Comparison of ENCODE assay signal across 32 cellular contexts in the genomic region with DNA sequence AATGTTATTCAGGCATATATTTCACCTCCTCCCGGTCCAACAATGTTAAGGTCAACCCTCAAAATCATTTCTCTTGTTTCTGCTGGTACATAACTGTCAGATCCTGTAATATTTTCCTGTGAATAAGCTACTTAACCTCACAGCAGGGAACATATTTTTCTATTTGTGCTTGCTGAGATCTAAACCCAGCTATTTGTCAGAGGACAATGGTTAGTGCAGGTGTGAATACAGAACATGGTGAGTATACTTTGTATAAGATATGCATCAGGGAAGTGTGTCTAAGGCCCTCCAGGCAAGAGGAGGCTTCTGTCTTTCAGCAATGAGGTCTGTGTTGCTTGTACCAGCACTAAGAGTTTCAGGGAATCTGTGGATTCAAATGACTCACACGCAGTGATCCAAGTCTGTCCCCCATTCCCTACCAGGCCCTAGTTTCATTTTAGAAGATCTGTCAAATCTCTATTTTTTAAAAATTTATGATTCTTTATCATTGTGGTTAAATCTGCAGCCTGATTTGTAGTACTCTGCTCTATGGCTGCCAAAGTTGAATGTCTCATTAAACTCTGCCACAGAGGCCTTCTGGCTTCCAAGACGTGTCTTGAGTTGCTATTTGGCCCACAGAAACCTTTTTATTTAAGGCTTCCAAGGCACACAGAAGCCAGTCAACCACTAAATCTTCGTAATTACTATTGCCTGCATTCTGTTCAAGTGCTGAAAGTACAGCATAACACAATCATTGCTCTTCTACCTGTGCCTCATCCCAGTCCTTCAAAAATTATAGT.
DNase-seq lines count a peak whose midpoint lies in the region; ATAC-seq and TF ChIP-seq lines count a peak whose summit lies in the region.
"Had no signal": no experiment of that assay in that cellular context is flagged by ENCODE, and none has a peak within 500 bp of the region (broad histone marks: within the 10 kb centered on the region; RNA-seq: fewer than 3 reads in every experiment).

No MANE protein-coding gene starts in this region.

- no peak overlapping the region for H2BK5ac ChIP-seq in trophoblast cell (ENCODE audit: low read depth, low read length, poor library complexity)

- no peak for TF ChIP-seq EP300 in SK-N-SH (IDR thresholded peaks at IDR 0.05; ENCODE audit: borderline replicate concordance in 1 of 2, low read depth in 1 of 2, low read length in 1 of 2)
- no peak for TF ChIP-seq EP300 in sigmoid colon (IDR thresholded peaks at IDR 0.05)

- TF ChIP-seq POLR2A in sigmoid colon (IDR thresholded peaks at IDR 0.05), result no peak

- no peak overlapping the region for H3K4ac ChIP-seq in trophoblast cell (ENCODE audit: low read depth, low read length)

- no peaks in the 10 kb centered on the region for H4K20me1 ChIP-seq in SK-N-SH (ENCODE audit: insufficient read depth)

- H4K91ac ChIP-seq in trophoblast cell (ENCODE audit: low read depth, low read length), result no peak overlapping the region

- H3K23ac ChIP-seq in trophoblast cell (ENCODE audit: low read length), result no peak overlapping the region

- H3K27me3 ChIP-seq in SK-N-SH (ENCODE audit: insufficient read depth) (no peaks in the 10 kb centered on the region), endodermal cell (ENCODE audit: control insufficient read depth, insufficient read depth, low read length, poor library complexity, severe bottlenecking) (no peaks in the 10 kb centered on the region), trophoblast cell (ENCODE audit: insufficient read depth, low read length) (no peaks in the 10 kb centered on the region), sigmoid colon (no peaks in the 10 kb centered on the region)
- H3K27me3 ChIP-seq: cardiac muscle cell, left lung, neural progenitor cell, Peyer's patch, right atrium auricular region, testis had no signal

- H3K9me2 ChIP-seq in SK-N-SH, result no peaks in the 10 kb centered on the region

- peaks cover 10% of the 10 kb centered on the region for H3K4me1 Mint-ChIP-seq in endodermal cell
- H3K4me1 Mint-ChIP-seq: activated B cell treated with CpG ODN at 0.5 μM for 24 hours; activated naive CD8-positive, alpha-beta T cell treated with anti-CD3 and anti-CD28 coated beads, Interleukin-2, amount 10 ng/mL, durations not matched to agents 7 days and 5 days; CD14-positive monocyte had no signal

- no peaks in the 10 kb centered on the region for H3K36me3 Mint-ChIP-seq in endodermal cell (ENCODE audit: low read depth)
- H3K36me3 Mint-ChIP-seq: activated naive CD8-positive, alpha-beta T cell treated with anti-CD3 and anti-CD28 coated beads, Interleukin-2, amount 10 ng/mL, durations not matched to agents 7 days and 5 days; CD14-positive monocyte; neural progenitor cell had no signal

- H2AFZ ChIP-seq in SK-N-SH (ENCODE audit: low read depth) (no peak overlapping the region), trophoblast cell (ENCODE audit: insufficient read depth, low read length, poor library complexity) (no peak overlapping the region)
- H2AFZ ChIP-seq: neural progenitor cell had no signal

- CTCF ChIA-PET in SK-N-SH (lab: Yijun Ruan, JAX), result no interaction called here

- no peak overlapping the region for H3K9ac ChIP-seq in SK-N-SH
- no peak overlapping the region for H3K9ac ChIP-seq in endodermal cell (ENCODE audit: extremely low read depth, low read length, poor library complexity, severe bottlenecking)
- H3K9ac ChIP-seq in trophoblast cell (ENCODE audit: low read length), result no peak overlapping the region
- H3K9ac ChIP-seq: neural progenitor cell had no signal

- TF ChIP-seq CTCF in SK-N-SH (IDR thresholded peaks at IDR 0.05) (no peak), endodermal cell (conservative IDR thresholded peaks at IDR 0.05) (no peak), sigmoid colon (IDR thresholded peaks at IDR 0.05) (no peak)

- H2AK5ac ChIP-seq in trophoblast cell (ENCODE audit: low read length), result no peak overlapping the region

- no peaks in the 10 kb centered on the region for H3K27me3 Mint-ChIP-seq in endodermal cell (ENCODE audit: insufficient read depth)
- H3K27me3 Mint-ChIP-seq: activated B cell treated with CpG ODN at 0.5 μM for 24 hours; activated naive CD8-positive, alpha-beta T cell treated with anti-CD3 and anti-CD28 coated beads, Interleukin-2, amount 10 ng/mL, durations not matched to agents 7 days and 5 days; stimulated activated naive CD8-positive, alpha-beta T cell treated with anti-CD3 and anti-CD28 coated beads, Interleukin-15, Interleukin-2, amounts not matched to agents 100 ng/mL and 50 ng/mL, for 24 hours had no signal

- no peaks in the 10 kb centered on the region for H3F3A ChIP-seq in SK-N-SH (replicated peaks; ENCODE audit: insufficient read depth)

- H3K18ac ChIP-seq in trophoblast cell (ENCODE audit: low read length), result no peak overlapping the region

- WGBS in SK-N-SH (ENCODE audit: low lambda C conversion rate), result 27% methylated on average over 4 of the region's 4 CpGs
- WGBS in endodermal cell (ENCODE audit: insufficient coverage in 1 of 2, insufficient read length in 1 of 2), 2 experiments, result 93 to 94% methylated on average over 3 to 4 of the region's 4 CpGs
- no CpG with 5 or more reads among the region's 4 CpGs for WGBS in trophoblast cell (ENCODE audit: extremely low coverage, insufficient coverage, insufficient read length)
- WGBS in sigmoid colon, 2 donors, result 67 to 71% methylated on average over 4 of the region's 4 CpGs

- H3K79me1 ChIP-seq in trophoblast cell (ENCODE audit: low read length), result no peaks in the 10 kb centered on the region

- H3K36me3 ChIP-seq in SK-N-SH (replicated peaks in 1 of 2; ENCODE audit: control insufficient read depth in 1 of 2, insufficient read depth in 2 of 2, low read length in 1 of 2), result no peaks in the 10 kb centered on the region
- no peaks in the 10 kb centered on the region for H3K36me3 ChIP-seq in endodermal cell (ENCODE audit: control insufficient read depth, insufficient read depth, low read length)
- no peaks in the 10 kb centered on the region for H3K36me3 ChIP-seq in trophoblast cell (ENCODE audit: control insufficient read depth in 1 of 2, insufficient read depth in 2 of 2, low read length in 2 of 2)
- H3K36me3 ChIP-seq in sigmoid colon, result no peaks in the 10 kb centered on the region
- H3K36me3 ChIP-seq: cardiac muscle cell, left lung, neural progenitor cell, Peyer's patch, right atrium auricular region had no signal

- TF ChIP-seq RAD21 in SK-N-SH (IDR thresholded peaks at IDR 0.05; ENCODE audit: low read length), result no peak

- H3K9me3 Mint-ChIP-seq in endodermal cell, result peaks cover 19% of the 10 kb centered on the region

- no peak overlapping the region for H4K12ac ChIP-seq in trophoblast cell (ENCODE audit: low read depth, low read length)

- no peak overlapping the region for H3K4me2 ChIP-seq in SK-N-SH
- H3K4me2 ChIP-seq in trophoblast cell (ENCODE audit: low read length), result no peak overlapping the region
- H3K4me2 ChIP-seq: neural progenitor cell had no signal

- H3K9me3 ChIP-seq in SK-N-SH (0 out of 2 replicates have a peak, but pooled peaks cover 2% of the 10 kb centered on the region), endodermal cell (ENCODE audit: control insufficient read depth, low read length) (peaks cover 14% of the 10 kb centered on the region), trophoblast cell (ENCODE audit: insufficient read depth, low read depth, low read length) (no peaks in the 10 kb centered on the region), sigmoid colon (peaks cover 0 to 2% (median under 1%) of the 10 kb centered on the region in 4 donors)
- H3K9me3 ChIP-seq: Peyer's patch, testis had no signal

- H3K4me1 ChIP-seq in SK-N-SH (ENCODE audit: control insufficient read depth in 1 of 2, insufficient read depth in 2 of 2, low read depth in 1 of 2, low read length in 1 of 2) (no peaks in the 10 kb centered on the region), endodermal cell (ENCODE audit: control insufficient read depth, insufficient read depth, low read length) (peaks cover 10% of the 10 kb centered on the region), trophoblast cell (ENCODE audit: control insufficient read depth in 1 of 2, insufficient read depth in 2 of 2, low read length in 2 of 2) (no peaks in the 10 kb centered on the region), sigmoid colon (no peaks in the 10 kb centered on the region)
- H3K4me1 ChIP-seq: left lung, neural progenitor cell, Peyer's patch, right atrium auricular region had no signal

- H3K27ac ChIP-seq in SK-N-SH (ENCODE audit: low read depth in 2 of 2, low read length in 1 of 2) (no peak overlapping the region), endodermal cell (ENCODE audit: low read depth, low read length) (no peak overlapping the region), trophoblast cell (ENCODE audit: low read depth, low read length) (no peak overlapping the region), sigmoid colon (no peak overlapping the region)
- H3K27ac ChIP-seq: cardiac muscle cell, coronary artery, left lung, neural progenitor cell, Peyer's patch, right atrium auricular region, testis had no signal

- POLR2A ChIA-PET in SK-N-SH (lab: Yijun Ruan, JAX), result no interaction called here

- no peak overlapping the region for H3K4me3 ChIP-seq in SK-N-SH (ENCODE audit: low read depth in 2 of 2, low read length in 1 of 2)
- H3K4me3 ChIP-seq in endodermal cell (ENCODE audit: low read length), result peak overlapping the region; percentile 65
- H3K4me3 ChIP-seq in trophoblast cell (ENCODE audit: low read depth, low read length), result no peak overlapping the region
- H3K4me3 ChIP-seq in sigmoid colon, result no peak overlapping the region
- H3K4me3 ChIP-seq: cardiac muscle cell, coronary artery, GM12878, K562, left lung, neural progenitor cell, Peyer's patch, right atrium auricular region, testis had no signal

- ATAC-seq in SK-N-SH treated with all-trans-retinoic acid at 6 μM for 48 hours, result peak; percentile 68
- no peak for ATAC-seq in GM18867 (IDR thresholded peaks at IDR 0.05; ENCODE audit: unreplicated experiment)
- ATAC-seq: activated T-cell treated with anti-CD3 and anti-CD28 coated beads, Interleukin-2, amount 50 U/mL, for 4 hours; GM12878; K562; left lung had no signal

- H4K8ac ChIP-seq in trophoblast cell (ENCODE audit: low read depth, low read length), result no peak overlapping the region

- intact Hi-C loops in sigmoid colon (cut with DNase I), result no loop called here
- intact Hi-C loops in cardiac septum (cut with DNase I), result no loop called here

- H2BK12ac ChIP-seq in trophoblast cell (ENCODE audit: low read length), result no peak overlapping the region

- H3K79me2 ChIP-seq in SK-N-SH (ENCODE audit: insufficient read depth) (no peaks in the 10 kb centered on the region), trophoblast cell (ENCODE audit: control insufficient read depth, insufficient read depth, low read length, poor library complexity) (no peaks in the 10 kb centered on the region)

- no peak overlapping the region for H2BK120ac ChIP-seq in trophoblast cell (ENCODE audit: insufficient read depth, low read length, poor library complexity)

- DNase-seq in SK-N-SH (no peak), NCI-H345 (lab: John Stamatoyannopoulos, UW) (peak; percentile 32), endodermal cell (no peak), trophoblast cell (peak; percentile 49 to 60), sigmoid colon (no peak), cardiac septum (ENCODE audit: low spot score) (no peak)
- DNase-seq: activated B cell treated with CpG ODN at 0.5 μM for 24 hours; activated gamma-delta T cell; activated naive CD8-positive, alpha-beta T cell treated with anti-CD3 and anti-CD28 coated beads, Interleukin-2, amount 10 ng/mL, durations not matched to agents 7 days and 5 days; activated T-cell treated with anti-CD3 and anti-CD28 coated beads, Interleukin-2, amount 50 U/mL, for 4 hours; aorta; effector CD8-positive, alpha-beta T cell; left lung; mesenchymal stem cell; NCI-H1092 treated with DMSO at 0.1 percent for 48 hours; NCI-H524; Peyer's patch; posterior cingulate gyrus; SHP77 treated with DMSO at 0.1 percent for 48 hours; stimulated activated CD8-positive, alpha-beta memory T cell treated with anti-CD3 and anti-CD28 coated beads, Interleukin-4, amount 100 ng/mL, for 48 hours; T1000; testis had no signal

- no peak overlapping the region for H3K4me3 Mint-ChIP-seq in endodermal cell
- H3K4me3 Mint-ChIP-seq: activated B cell treated with CpG ODN at 0.5 μM for 24 hours; activated naive CD8-positive, alpha-beta T cell treated with anti-CD3 and anti-CD28 coated beads, Interleukin-2, amount 10 ng/mL, durations not matched to agents 7 days and 5 days; activated T-cell treated with anti-CD3 and anti-CD28 coated beads, Interleukin-2, amount 50 U/mL, for 4 hours; CD14-positive monocyte; neural progenitor cell; stimulated activated naive CD8-positive, alpha-beta T cell treated with anti-CD3 and anti-CD28 coated beads, Interleukin-15, Interleukin-2, amounts not matched to agents 100 ng/mL and 50 ng/mL, for 24 hours had no signal

- H3K14ac ChIP-seq in trophoblast cell (ENCODE audit: low read length), result no peak overlapping the region

- no peak overlapping the region for H3K27ac Mint-ChIP-seq in endodermal cell
- H3K27ac Mint-ChIP-seq: activated B cell treated with CpG ODN at 0.5 μM for 24 hours; activated naive CD8-positive, alpha-beta T cell treated with anti-CD3 and anti-CD28 coated beads, Interleukin-2, amount 10 ng/mL, durations not matched to agents 7 days and 5 days; CD14-positive monocyte; neural progenitor cell; stimulated activated naive CD8-positive, alpha-beta T cell treated with anti-CD3 and anti-CD28 coated beads, Interleukin-15, Interleukin-2, amounts not matched to agents 100 ng/mL and 50 ng/mL, for 24 hours had no signal

Comparison
In these comparisons a context has a peak if more than half of its experiments do, and no peak if none do; other contexts are left out.
1. DNase-seq: peak in NCI-H345 (single experiment) and trophoblast cell (2 of 2); none in SK-N-SH (single experiment), endodermal cell (single experiment), sigmoid colon (single experiment) and cardiac septum (single experiment).